27 cellular contexts compared by ENCODE assay signal in the genomic region with DNA sequence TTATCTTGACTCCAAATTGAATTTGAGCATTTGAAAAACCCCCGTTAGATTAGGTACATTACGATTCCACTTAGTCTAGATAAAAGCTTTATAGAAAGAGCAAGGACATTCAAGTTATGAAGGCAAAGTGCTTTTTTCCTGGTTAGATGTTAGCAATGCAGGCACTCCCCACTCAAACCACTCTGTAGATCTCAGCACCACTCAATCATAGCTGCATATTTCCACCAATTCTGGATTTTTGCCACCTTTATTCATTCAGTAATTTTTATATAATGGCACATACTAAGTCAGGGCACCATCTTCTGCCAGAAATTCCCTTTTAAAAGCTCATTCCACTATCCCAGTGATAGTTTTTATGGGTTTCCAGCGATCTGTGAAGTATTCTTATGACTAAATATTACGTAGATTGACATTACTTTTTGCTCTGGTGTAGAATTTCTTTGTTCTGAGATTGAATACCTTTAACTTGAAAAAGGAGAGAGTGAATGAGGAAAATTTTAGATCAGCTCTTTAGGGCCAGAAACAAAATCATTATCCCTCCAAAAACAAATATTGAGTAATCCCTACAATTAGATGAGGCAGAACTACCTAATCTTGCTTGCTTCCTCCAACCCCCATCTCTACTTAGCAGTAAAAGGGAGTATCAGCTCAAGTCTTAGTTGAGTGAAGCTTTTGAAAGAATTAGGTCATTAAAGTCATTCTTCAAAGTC. TPM values are rescaled to one million over a fixed set of nuclear protein-coding genes. Genes with fewer than 3 reads are reported as not detected.
"Had no signal": no experiment of that assay in that cellular context is flagged by ENCODE, and none has a peak within 500 bp of the region (broad histone marks: within the 10 kb centered on the region; RNA-seq: fewer than 3 reads in every experiment).

No MANE protein-coding gene starts in this region.

- H3K27me3 ChIP-seq: ascending aorta, cardiac muscle cell, dorsolateral prefrontal cortex, neural progenitor cell, spleen, suprapubic skin, tibial artery had no signal

- H3K4me1 Mint-ChIP-seq: brain, natural killer cell had no signal

- H3K27ac Mint-ChIP-seq: activated naive CD8-positive, alpha-beta T cell; brain; natural killer cell; neural progenitor cell had no signal

- H3K36me3 Mint-ChIP-seq: activated naive CD8-positive, alpha-beta T cell; brain; natural killer cell; neural progenitor cell had no signal

- ATAC-seq: natural killer cell, right cardiac atrium had no signal

- H3K36me3 ChIP-seq: ascending aorta, cardiac muscle cell, left ventricle myocardium inferior, neural progenitor cell, spleen, suprapubic skin, tibial artery had no signal

- H3K4me2 ChIP-seq: neural progenitor cell had no signal

- DNase-seq: activated CD4-positive, alpha-beta T cell treated with anti-CD3 and anti-CD28 coated beads for 48 hours; activated CD4-positive, alpha-beta T cell treated with anti-CD3 and anti-CD28 coated beads, Interleukin-2, amount 50 U/mL, for 48 hours; activated CD8-positive, alpha-beta memory T cell treated with anti-CD3 and anti-CD28 coated beads for 24 hours; activated effector memory CD4-positive, alpha-beta T cell treated with Interleukin-2 at 50 U/mL for 16 hours; activated naive CD4-positive, alpha-beta T cell treated with Interleukin-2 at 50 U/mL for 16 hours; dorsolateral prefrontal cortex; effector memory CD4-positive, alpha-beta T cell; kidney glomerular epithelial cell; left ventricle myocardium inferior; mammary epithelial cell; natural killer cell; occipital lobe; right cardiac atrium; spleen; stimulated activated naive CD4-positive, alpha-beta T cell; tibial artery had no signal

- H2AFZ ChIP-seq: neural progenitor cell had no signal

- H3K4me1 ChIP-seq: ascending aorta, spleen, suprapubic skin, tibial artery had no signal

- H3K9me3 ChIP-seq: ascending aorta, left ventricle myocardium inferior, spleen, suprapubic skin, tibial artery had no signal

- H3K27ac ChIP-seq: ascending aorta, cardiac muscle cell, coronary artery, dorsolateral prefrontal cortex, left ventricle myocardium inferior, neural progenitor cell, suprapubic skin, tibial artery, VCaP had no signal

- H3K4me3 Mint-ChIP-seq: activated naive CD8-positive, alpha-beta T cell; brain; natural killer cell; neural progenitor cell had no signal

- H3K9ac ChIP-seq: neural progenitor cell had no signal

- H3K9me3 Mint-ChIP-seq: brain, natural killer cell, neural progenitor cell had no signal

- H3K4me3 ChIP-seq: ascending aorta, cardiac muscle cell, coronary artery, dorsolateral prefrontal cortex, left ventricle myocardium inferior, neural progenitor cell, spleen, suprapubic skin, tibial artery had no signal

RNA-seq across cellular contexts. Expression of a gene that starts 55.0 kb away (rescaled TPM):
- total RNA-seq: ascending aorta; cardiac muscle cell; epithelial cell of proximal tubule; left ventricle myocardium inferior; mononuclear cell; T-helper 1 cell treated with Interleukin-12 subunit alpha and Interleukin-12 subunit beta and Interleukin-4 antibody, amounts not matched to agents 30 ng/mL and 1 ng/mL, for 36 hours had no signal
- polyA plus RNA-seq: cardiac muscle cell, mammary epithelial cell had no signal
